Comparison of ENCODE assay signal across 1 cellular context in genomic region chr6:148342146-148343027, GRCh38.
A peak's percentile ranks its signal among the peaks of the same experiment; 100 is the strongest.
TF ChIP-seq lines count a peak whose summit lies in the region.

Gene SASH1 (plus strand): TSS chr6:148342838. CDS start chr6:148343068, 230 bp downstream.

TF ChIP-seq in HepG2, 621 proteins besides CTCF, POLR2A, EP300 and RAD21 (continued from another document and continues in another):
- TF ChIP-seq ZNF276 (CRISPR knock-in tag; IDR thresholded peaks at IDR 0.05; ENCODE audit: low read depth), result no peak
- TF ChIP-seq AKAP8 (CRISPR knock-in tag; IDR thresholded peaks at IDR 0.05), result no peak
- no peak for TF ChIP-seq ZFYVE20 (CRISPR knock-in tag; IDR thresholded peaks at IDR 0.05; ENCODE audit: borderline replicate concordance, low read depth)
- no peak for TF ChIP-seq ZFP62 (CRISPR knock-in tag; IDR thresholded peaks at IDR 0.05)
- TF ChIP-seq ZNF670 (CRISPR knock-in tag; IDR thresholded peaks at IDR 0.05; ENCODE audit: borderline replicate concordance), result peak; percentile 31; the same call in 1 of the 2 replicates
- 0 out of 2 replicates have a peak, but pooled peaks have one; percentile 95 for TF ChIP-seq SP140L (CRISPR knock-in tag; IDR thresholded peaks at IDR 0.05; ENCODE audit: borderline replicate concordance)
- no peak for TF ChIP-seq SOX13 (IDR thresholded peaks at IDR 0.05)
- TF ChIP-seq SOX13 (CRISPR knock-in tag; conservative IDR thresholded peaks at IDR 0.05 in 1 of 2, IDR thresholded peaks at IDR 0.05 in 1 of 2), result peak in 1 of 2 experiments; percentile 73; a peak in 2 of 4 replicates
- TF ChIP-seq ZNF709 (CRISPR knock-in tag; IDR thresholded peaks at IDR 0.05), result no peak
- no peak for TF ChIP-seq SYNCRIP (IDR thresholded peaks at IDR 0.05; ENCODE audit: insufficient read depth, low read depth, low read length)
- peak; percentile 92; the same call in 1 of the 2 replicates for TF ChIP-seq ZNF572 (CRISPR knock-in tag; IDR thresholded peaks at IDR 0.05)
- no peak for TF ChIP-seq RARG (CRISPR knock-in tag; IDR thresholded peaks at IDR 0.05; ENCODE audit: low read depth)
- TF ChIP-seq HCFC1 (IDR thresholded peaks at IDR 0.05; ENCODE audit: low read depth, low read length), result no peak
- TF ChIP-seq NFAT5 (CRISPR knock-in tag; IDR thresholded peaks at IDR 0.05), result no peak
- peak; percentile 96 for TF ChIP-seq BHLHE40 (IDR thresholded peaks at IDR 0.05; ENCODE audit: low read length)
- TF ChIP-seq DMTF1 (CRISPR knock-in tag; IDR thresholded peaks at IDR 0.05), result no peak
- TF ChIP-seq ZBTB46 (CRISPR knock-in tag; IDR thresholded peaks at IDR 0.05; ENCODE audit: borderline replicate concordance), result 0 out of 2 replicates have a peak, but pooled peaks have one; percentile 34
- TF ChIP-seq HNF1A (IDR thresholded peaks at IDR 0.05; ENCODE audit: low read depth), result peak; percentile 89
- TF ChIP-seq HNF1A (CRISPR knock-in tag; IDR thresholded peaks at IDR 0.05; ENCODE audit: borderline replicate concordance), result peak; percentile 97
- TF ChIP-seq ZSCAN20 (CRISPR knock-in tag; IDR thresholded peaks at IDR 0.05; ENCODE audit: borderline replicate concordance), result peak; percentile 75; the same call in 1 of the 2 replicates
- no peak for TF ChIP-seq TIGD3 (CRISPR knock-in tag; IDR thresholded peaks at IDR 0.05; ENCODE audit: borderline replicate concordance)
- peak; percentile 18; the same call in 1 of the 2 replicates for TF ChIP-seq ZFY (CRISPR knock-in tag; IDR thresholded peaks at IDR 0.05)
- TF ChIP-seq SUZ12 (IDR thresholded peaks at IDR 0.05; ENCODE audit: low read depth, low read length), result no peak
- no peak for TF ChIP-seq SMARCE1 (IDR thresholded peaks at IDR 0.05; ENCODE audit: borderline replicate concordance)
- no peak for TF ChIP-seq MBNL3 (CRISPR knock-in tag; conservative IDR thresholded peaks at IDR 0.05)
- no peak for TF ChIP-seq MZF1 (CRISPR knock-in tag; IDR thresholded peaks at IDR 0.05; ENCODE audit: borderline replicate concordance)
- no peak for TF ChIP-seq CHCHD3 (CRISPR knock-in tag; IDR thresholded peaks at IDR 0.05)
- TF ChIP-seq ZNF101 (CRISPR knock-in tag; IDR thresholded peaks at IDR 0.05; ENCODE audit: borderline replicate concordance, low read depth), result peak; percentile 47; the same call in 1 of the 2 replicates
- 0 out of 2 replicates have a peak, but pooled peaks have one; percentile 41 for TF ChIP-seq ZNF275 (CRISPR knock-in tag; IDR thresholded peaks at IDR 0.05; ENCODE audit: borderline replicate concordance)
- TF ChIP-seq ZFAT (CRISPR knock-in tag; conservative IDR thresholded peaks at IDR 0.05), result no peak
- peak; percentile 22 for TF ChIP-seq GABPB1 (CRISPR knock-in tag; IDR thresholded peaks at IDR 0.05)
- TF ChIP-seq HDAC1 (CRISPR knock-in tag; IDR thresholded peaks at IDR 0.05), result peak; percentile 63; the same call in 1 of the 2 replicates
- TF ChIP-seq ARNT (IDR thresholded peaks at IDR 0.05), result no peak
- no peak for TF ChIP-seq ARID2 (CRISPR knock-in tag; IDR thresholded peaks at IDR 0.05; ENCODE audit: borderline replicate concordance)
- peak; percentile 70 for TF ChIP-seq ZNF777 (CRISPR knock-in tag; IDR thresholded peaks at IDR 0.05)
- TF ChIP-seq PAXIP1 (CRISPR knock-in tag; conservative IDR thresholded peaks at IDR 0.05), result peak; percentile 75
- no peak for TF ChIP-seq ZNF644 (CRISPR knock-in tag; IDR thresholded peaks at IDR 0.05; ENCODE audit: low read depth)
- TF ChIP-seq NFIC (IDR thresholded peaks at IDR 0.05; ENCODE audit: low read length), result no peak; the same call in 1 of the 2 replicates
